In the genomic region with DNA sequence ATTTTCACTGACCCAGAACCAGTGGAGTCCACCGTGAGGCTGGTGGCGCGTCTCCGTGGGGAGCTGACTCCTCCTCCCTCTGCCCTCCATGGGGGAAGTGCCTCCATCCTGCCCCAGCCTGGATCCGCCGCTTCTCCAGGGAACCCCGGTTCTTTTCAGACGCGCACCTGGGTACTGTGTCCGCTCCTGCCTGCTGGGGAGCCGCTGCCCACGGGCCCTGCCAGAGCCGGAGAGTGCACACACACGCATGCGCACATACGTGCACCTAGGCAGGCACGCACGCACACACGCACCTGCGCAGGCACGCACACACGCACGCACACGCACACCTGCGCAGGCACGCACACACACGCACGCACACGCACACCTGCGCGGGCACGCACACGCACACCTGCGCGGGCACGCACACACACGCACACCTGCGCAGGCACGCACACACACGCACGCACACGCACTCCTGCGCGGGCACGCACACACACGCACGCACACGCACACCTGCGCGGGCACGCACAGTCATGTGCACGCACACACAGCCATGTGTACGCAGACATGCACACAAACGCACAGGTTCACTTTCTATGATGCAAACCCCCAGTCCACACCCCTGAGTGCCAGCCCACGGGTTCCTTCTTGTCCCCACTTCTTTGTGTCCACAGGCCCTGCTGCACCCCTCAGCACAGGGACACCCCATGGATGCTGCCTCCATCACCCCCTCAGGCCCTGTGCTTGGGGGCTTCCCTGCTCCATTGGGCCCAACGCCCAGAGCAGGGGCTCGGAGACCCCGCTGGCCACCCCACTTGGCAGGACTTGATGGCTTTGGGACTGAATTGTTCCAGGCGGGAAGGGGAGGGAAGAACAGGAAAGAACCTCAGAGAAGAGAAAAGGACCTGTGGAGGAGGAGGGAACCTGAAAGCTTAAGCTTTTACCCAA, we compare ENCODE assay signal across 1 cellular context.
A peak's percentile ranks its signal among the peaks of the same experiment; 100 is the strongest.
TF ChIP-seq lines count a peak whose summit lies in the region.

No MANE protein-coding gene starts in this region.

TF ChIP-seq in GM12878, 131 proteins besides CTCF, POLR2A, EP300 and RAD21:
- TF ChIP-seq SREBF2 (IDR thresholded peaks at IDR 0.05; ENCODE audit: low read length) = no peak
- no peak for TF ChIP-seq JUNB (IDR thresholded peaks at IDR 0.05)
- TF ChIP-seq ETV6 (conservative IDR thresholded peaks at IDR 0.05 in 1 of 2, IDR thresholded peaks at IDR 0.05 in 1 of 2; ENCODE audit: borderline replicate concordance in 1 of 2, low read depth in 1 of 2) = no peak
- TF ChIP-seq FOS (IDR thresholded peaks at IDR 0.05; ENCODE audit: borderline replicate concordance, extremely low read depth, insufficient read length) = no peak
- TF ChIP-seq POU2F2 (IDR thresholded peaks at IDR 0.05; ENCODE audit: borderline replicate concordance, low read depth, low read length) = no peak
- TF ChIP-seq, protein P1, sequence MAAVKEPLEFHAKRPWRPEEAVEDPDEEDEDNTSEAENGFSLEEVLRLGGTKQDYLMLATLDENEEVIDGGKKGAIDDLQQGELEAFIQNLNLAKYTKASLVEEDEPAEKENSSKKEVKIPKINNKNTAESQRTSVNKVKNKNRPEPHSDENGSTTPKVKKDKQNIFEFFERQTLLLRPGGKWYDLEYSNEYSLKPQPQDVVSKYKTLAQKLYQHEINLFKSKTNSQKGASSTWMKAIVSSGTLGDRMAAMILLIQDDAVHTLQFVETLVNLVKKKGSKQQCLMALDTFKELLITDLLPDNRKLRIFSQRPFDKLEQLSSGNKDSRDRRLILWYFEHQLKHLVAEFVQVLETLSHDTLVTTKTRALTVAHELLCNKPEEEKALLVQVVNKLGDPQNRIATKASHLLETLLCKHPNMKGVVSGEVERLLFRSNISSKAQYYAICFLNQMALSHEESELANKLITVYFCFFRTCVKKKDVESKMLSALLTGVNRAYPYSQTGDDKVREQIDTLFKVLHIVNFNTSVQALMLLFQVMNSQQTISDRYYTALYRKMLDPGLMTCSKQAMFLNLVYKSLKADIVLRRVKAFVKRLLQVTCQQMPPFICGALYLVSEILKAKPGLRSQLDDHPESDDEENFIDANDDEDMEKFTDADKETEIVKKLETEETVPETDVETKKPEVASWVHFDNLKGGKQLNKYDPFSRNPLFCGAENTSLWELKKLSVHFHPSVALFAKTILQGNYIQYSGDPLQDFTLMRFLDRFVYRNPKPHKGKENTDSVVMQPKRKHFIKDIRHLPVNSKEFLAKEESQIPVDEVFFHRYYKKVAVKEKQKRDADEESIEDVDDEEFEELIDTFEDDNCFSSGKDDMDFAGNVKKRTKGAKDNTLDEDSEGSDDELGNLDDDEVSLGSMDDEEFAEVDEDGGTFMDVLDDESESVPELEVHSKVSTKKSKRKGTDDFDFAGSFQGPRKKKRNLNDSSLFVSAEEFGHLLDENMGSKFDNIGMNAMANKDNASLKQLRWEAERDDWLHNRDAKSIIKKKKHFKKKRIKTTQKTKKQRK (IDR thresholded peaks at IDR 0.05; ENCODE audit: low read depth, low read length) = no peak
- TF ChIP-seq MYC (IDR thresholded peaks at IDR 0.05; ENCODE audit: insufficient read depth, insufficient read length, insufficient replicate concordance, low read length, severe bottlenecking) = no peak
- no peak for TF ChIP-seq EGR1 (IDR thresholded peaks at IDR 0.05; ENCODE audit: borderline replicate concordance in 1 of 2, low read depth in 2 of 2, low read length in 2 of 2)
- no peak for TF ChIP-seq CHD4 (IDR thresholded peaks at IDR 0.05)
- TF ChIP-seq POLR2AphosphoS2 (IDR thresholded peaks at IDR 0.05; ENCODE audit: low read depth, low read length) = no peak
- no peak for TF ChIP-seq ELK1 (IDR thresholded peaks at IDR 0.05; ENCODE audit: low read depth, low read length)
- no peak for TF ChIP-seq SMAD5 (IDR thresholded peaks at IDR 0.05; ENCODE audit: low read depth)
- TF ChIP-seq YY1 (IDR thresholded peaks at IDR 0.05; ENCODE audit: low read depth, low read length) = no peak
- TF ChIP-seq BCL3 (IDR thresholded peaks at IDR 0.05; ENCODE audit: borderline replicate concordance, insufficient read depth, low read depth, low read length, poor library complexity, severe bottlenecking) = peak; percentile 99
- TF ChIP-seq TCF3 (IDR thresholded peaks at IDR 0.05; ENCODE audit: borderline replicate concordance, insufficient read depth, low read depth, low read length) = peak; percentile 93; the same call in 1 of the 2 replicates
- TF ChIP-seq NRF1 (conservative IDR thresholded peaks at IDR 0.05; ENCODE audit: low read depth, low read length) = no peak
